ENCODE assay signal across 16 cellular contexts in the genomic region with DNA sequence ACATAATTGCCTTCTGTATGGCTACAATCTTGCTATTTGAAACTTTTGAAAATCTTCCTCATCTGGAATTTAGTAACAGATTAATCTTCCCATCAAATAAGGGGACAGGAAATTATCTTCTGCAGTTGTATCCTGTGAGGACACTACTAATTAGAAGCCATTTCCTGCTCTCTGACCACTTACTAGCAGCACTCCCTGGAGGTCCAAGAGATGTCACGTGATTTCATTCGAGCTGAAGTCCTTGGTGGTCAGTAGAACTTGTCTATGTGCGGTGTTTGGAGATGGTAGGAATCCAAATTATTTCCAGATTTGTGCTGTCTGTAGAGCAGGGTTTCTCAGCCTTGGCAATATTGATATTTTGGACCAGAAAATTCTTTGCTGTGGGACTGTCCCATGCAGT.
A peak's percentile ranks its signal among the peaks of the same experiment; 100 is the strongest.
DNase-seq lines count a peak whose midpoint lies in the region; ATAC-seq, FAIRE-seq and TF ChIP-seq lines count a peak whose summit lies in the region.
"Had no signal": no experiment of that assay in that cellular context is flagged by ENCODE, and none has a peak within 500 bp of the region (broad histone marks: within the 10 kb centered on the region; RNA-seq: fewer than 3 reads in every experiment).

No MANE protein-coding gene starts in this region.

- H3K9me3 ChIP-seq in A673 (ENCODE audit: low read depth, low read length, poor library complexity, severe bottlenecking) = no peaks in the 10 kb centered on the region
- no peaks in the 10 kb centered on the region for H3K9me3 ChIP-seq in GM12878 (replicated peaks; ENCODE audit: control insufficient read depth, insufficient read depth, low read length)
- H3K9me3 ChIP-seq: BLaER1 had no signal

- TF ChIP-seq CTCF in A673 (conservative IDR thresholded peaks at IDR 0.05; ENCODE audit: low read depth, low read length) (no peak), GM12878 (IDR thresholded peaks at IDR 0.05 in 2 of 3, conservative IDR thresholded peaks at IDR 0.05 in 1 of 3; ENCODE audit: control insufficient read depth in 2 of 3, extremely low read depth in 1 of 3, insufficient read depth in 1 of 3, low read depth in 3 of 3, low read length in 3 of 3) (no peak), osteocyte (IDR thresholded peaks at IDR 0.05) (no peak), GM10266 (IDR thresholded peaks at IDR 0.05; ENCODE audit: control insufficient read depth, insufficient read depth, low read depth, missing control alignments) (no peak), CD14-positive monocyte (IDR thresholded peaks at IDR 0.05) (no peak), MCF 10A (IDR thresholded peaks at IDR 0.05; ENCODE audit: unreplicated experiment) (no peak)

- no peak overlapping the region for H3K9ac ChIP-seq in GM12878 (ENCODE audit: control insufficient read depth, insufficient read depth, low read length)
- H3K9ac ChIP-seq: BLaER1 had no signal

- H3K27ac Mint-ChIP-seq in osteocyte (ENCODE audit: unreplicated experiment) = peak overlapping the region; percentile 68
- H3K27ac Mint-ChIP-seq in CD14-positive monocyte = no peak overlapping the region
- no peak overlapping the region for H3K27ac Mint-ChIP-seq in MCF 10A (ENCODE audit: low read depth, unreplicated experiment)
- H3K27ac Mint-ChIP-seq: CD4-positive, CD25-positive, alpha-beta regulatory T cell; GM23338 had no signal

- no peak for TF ChIP-seq POLR2A in GM12878 (IDR thresholded peaks at IDR 0.05; ENCODE audit: low read depth, low read length)

- BruUV-seq in A673 (replicated peaks; lab: Mats Ljungman, UMichigan) (no TSS peak), GM12878 (replicated peaks; lab: Mats Ljungman, UMichigan) (no TSS peak), MCF 10A (replicated peaks; lab: Mats Ljungman, UMichigan) (no TSS peak)

- no peaks in the 10 kb centered on the region for H3K27me3 Mint-ChIP-seq in osteocyte (ENCODE audit: unreplicated experiment)
- H3K27me3 Mint-ChIP-seq in CD14-positive monocyte (ENCODE audit: low read depth in 3 of 3) = no peaks in the 10 kb centered on the region
- H3K27me3 Mint-ChIP-seq in MCF 10A (ENCODE audit: insufficient read depth, unreplicated experiment) = no peaks in the 10 kb centered on the region
- H3K27me3 Mint-ChIP-seq: CD4-positive, CD25-positive, alpha-beta regulatory T cell had no signal

- H4K20me1 ChIP-seq in GM12878 (ENCODE audit: control insufficient read depth, insufficient read depth) = no peaks in the 10 kb centered on the region
- H4K20me1 ChIP-seq: BLaER1 had no signal

- 0% methylated on average over 3 of the region's 3 CpGs for WGBS in GM12878 (ENCODE audit: insufficient coverage, insufficient replicate concordance, low lambda C conversion rate, missing lambda C conversion rate)

- H3K4me3 Mint-ChIP-seq in osteocyte (ENCODE audit: unreplicated experiment) (no peak overlapping the region), CD14-positive monocyte (no peak overlapping the region), MCF 10A (ENCODE audit: unreplicated experiment) (no peak overlapping the region)
- H3K4me3 Mint-ChIP-seq: CD4-positive, CD25-positive, alpha-beta regulatory T cell; GM23338 had no signal

- RAD21 ChIA-PET in GM12878 (lab: Charles Lee; ENCODE audit: unreplicated experiment) = no interaction called here

- in situ Hi-C loops in GM12878 (cut with MboI) = no loop called here

- H3K27me3 ChIP-seq in A673 (replicated peaks; ENCODE audit: insufficient read depth, low read depth, low read length, poor library complexity) = peaks cover 3% of the 10 kb centered on the region
- no peaks in the 10 kb centered on the region for H3K27me3 ChIP-seq in GM12878 (replicated peaks in 1 of 2; ENCODE audit: control insufficient read depth in 2 of 2, insufficient read depth in 2 of 2, low read length in 1 of 2)
- H3K27me3 ChIP-seq: BLaER1 had no signal

- no peak overlapping the region for H2AFZ ChIP-seq in GM12878 (ENCODE audit: control insufficient read depth, low read depth, low read length)
- H2AFZ ChIP-seq: GM23338 had no signal

- H3K79me2 ChIP-seq in GM12878 (ENCODE audit: control insufficient read depth, insufficient read depth, low read length) = no peaks in the 10 kb centered on the region

- no peak for ATAC-seq in GM12878
- ATAC-seq: GM23338 had no signal

- H3K27ac ChIP-seq in A673 (ENCODE audit: low read depth, low read length, poor library complexity, severe bottlenecking) (no peak overlapping the region), GM12878 (ENCODE audit: control insufficient read depth, insufficient read depth) (no peak overlapping the region)
- H3K27ac ChIP-seq: BLaER1, HL-60 had no signal

- no peak for TF ChIP-seq RAD21 in GM12878 (IDR thresholded peaks at IDR 0.05; ENCODE audit: insufficient read depth, low read depth, low read length)

- no peaks in the 10 kb centered on the region for H3K36me3 ChIP-seq in A673 (ENCODE audit: insufficient read depth, low read length, poor library complexity, severe bottlenecking)
- H3K36me3 ChIP-seq in GM12878 (ENCODE audit: control insufficient read depth in 2 of 2, insufficient read depth in 2 of 2, low read length in 1 of 2) = no peaks in the 10 kb centered on the region
- H3K36me3 ChIP-seq: BLaER1 had no signal

- peaks cover 20% of the 10 kb centered on the region for H3K4me1 ChIP-seq in A673 (ENCODE audit: insufficient read depth, low read length, poor library complexity, severe bottlenecking)
- no peaks in the 10 kb centered on the region for H3K4me1 ChIP-seq in GM12878 (ENCODE audit: control insufficient read depth, insufficient read depth, low read length)

- no peak overlapping the region for H3K4me2 ChIP-seq in GM12878 (ENCODE audit: control insufficient read depth, insufficient read depth)
- H3K4me2 ChIP-seq: BLaER1, GM23338 had no signal

- FAIRE-seq in GM12878 (lab: Jason Lieb, UNC) = no peak
- FAIRE-seq: A204.1, GM12891 had no signal

- peaks cover 28% of the 10 kb centered on the region for H3K4me1 Mint-ChIP-seq in osteocyte (ENCODE audit: unreplicated experiment)
- H3K4me1 Mint-ChIP-seq in CD14-positive monocyte = no peaks in the 10 kb centered on the region
- H3K4me1 Mint-ChIP-seq in MCF 10A (ENCODE audit: insufficient read depth, unreplicated experiment) = peaks cover 14% of the 10 kb centered on the region
- H3K4me1 Mint-ChIP-seq: CD4-positive, CD25-positive, alpha-beta regulatory T cell had no signal

- H3K36me3 Mint-ChIP-seq in osteocyte (ENCODE audit: unreplicated experiment) (no peaks in the 10 kb centered on the region), CD14-positive monocyte (no peaks in the 10 kb centered on the region), MCF 10A (ENCODE audit: insufficient read depth, unreplicated experiment) (no peaks in the 10 kb centered on the region)
- H3K36me3 Mint-ChIP-seq: CD4-positive, CD25-positive, alpha-beta regulatory T cell had no signal

- SMC1A ChIA-PET in GM12878 (lab: Charles Lee; ENCODE audit: uncharacterized antibody, unreplicated experiment) = no interaction called here

- intact Hi-C loops in A673 (cut with micrococcal nuclease; ENCODE audit: unreplicated experiment) (no loop called here), GM12878 (cut with micrococcal nuclease; ENCODE audit: unreplicated experiment) (no loop called here), CD14-positive monocyte (cut with micrococcal nuclease) (no loop called here), MCF 10A (cut with micrococcal nuclease) (no loop called here)

- H3K9me3 Mint-ChIP-seq in osteocyte (ENCODE audit: unreplicated experiment) (peaks cover under 1% of the 10 kb centered on the region), CD14-positive monocyte (peaks cover 0 to 3% (median 0%) of the 10 kb centered on the region in 7 donors), MCF 10A (ENCODE audit: unreplicated experiment) (no peaks in the 10 kb centered on the region)
- H3K9me3 Mint-ChIP-seq: GM23338 had no signal

- DNase-seq in A673 (ENCODE audit: low spot score) = peak; percentile 81
- DNase-seq in GM03348 (ENCODE audit: low spot score) = peak; percentile 9
- DNase-seq in GM12878 (ENCODE audit: low read depth, low spot score) = no peak
- no peak for DNase-seq in osteocyte (ENCODE audit: extremely low spot score, unreplicated experiment)
- DNase-seq in GM10266 (ENCODE audit: extremely low spot score) = no peak
- no peak for DNase-seq in CD14-positive monocyte (ENCODE audit: low spot score)
- DNase-seq in MCF 10A (ENCODE audit: unreplicated experiment) = no peak
- DNase-seq: CD4-positive, CD25-positive, alpha-beta regulatory T cell; DMS53; GF-D8; H7 had no signal

- POLR2A ChIA-PET in A673 (lab: Charles Lee; ENCODE audit: low non-redundant PET) (no interaction called here), GM12878 (lab: Charles Lee) (no interaction called here), MCF 10A (lab: Yijun Ruan, JAX) (no interaction called here)

- H3K4me3 ChIP-seq in A673 (ENCODE audit: low read depth, low read length, poor library complexity, severe bottlenecking) (no peak overlapping the region), GM12878 (no peak overlapping the region)
- H3K4me3 ChIP-seq: BLaER1, GM23338 had no signal

- no peak for TF ChIP-seq EP300 in GM12878 (IDR thresholded peaks at IDR 0.05; ENCODE audit: borderline replicate concordance in 1 of 2, control insufficient read depth in 1 of 2, low read depth in 2 of 2, low read length in 2 of 2)

- CTCF ChIA-PET in A673 (lab: Charles Lee) = no interaction called here
- CTCF ChIA-PET in GM12878 (lab: Yijun Ruan, JAX) = no interaction called here
- CTCF ChIA-PET in MCF 10A (lab: Yijun Ruan, JAX) = no interaction called here

TF ChIP-seq in GM12878, 131 proteins besides CTCF, POLR2A, EP300 and RAD21 (continues in another document):
- TF ChIP-seq RAD51 (IDR thresholded peaks at IDR 0.05) (peak; percentile 25; the same call in 1 of the 2 replicates), NFXL1 (IDR thresholded peaks at IDR 0.05; ENCODE audit: borderline replicate concordance) (no peak), BRCA1 (IDR thresholded peaks at IDR 0.05; ENCODE audit: low read depth, low read length) (no peak)

Comparison
In these comparisons a context has a peak if more than half of its experiments do, and no peak if none do; other contexts are left out.
1. DNase-seq: peak in A673 (single experiment) and GM03348 (single experiment); none in GM12878 (single experiment), osteocyte (single experiment), GM10266 (single experiment), CD14-positive monocyte (single experiment) and MCF 10A (single experiment).